ENCODE assay signal across 32 cellular contexts in the genomic region with DNA sequence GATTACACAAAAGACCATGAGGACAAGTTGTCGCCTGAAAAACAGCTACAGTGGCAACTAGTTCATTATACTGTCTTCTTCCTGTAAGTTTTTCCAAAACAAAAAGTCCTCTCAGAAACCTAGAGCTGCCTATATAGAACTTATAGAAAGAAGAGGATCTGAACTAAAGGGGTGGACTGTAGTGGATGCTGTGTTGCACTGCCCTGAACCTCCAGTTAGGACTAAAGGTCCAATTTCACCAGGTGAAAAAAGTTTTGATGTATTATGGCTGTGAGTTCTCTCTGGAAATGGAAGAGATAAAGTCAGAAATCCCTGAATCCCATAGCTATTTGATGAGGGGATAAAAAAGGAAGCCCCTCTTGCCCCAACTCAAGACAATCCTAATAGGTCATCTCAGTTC.
"Had no signal": no experiment of that assay in that cellular context is flagged by ENCODE, and none has a peak within 500 bp of the region (broad histone marks: within the 10 kb centered on the region; RNA-seq: fewer than 3 reads in every experiment).

No MANE protein-coding gene starts in this region.

- H3K27me3 ChIP-seq: adrenal gland, ascending aorta, body of pancreas, brain microvascular endothelial cell, breast epithelium, cardiac muscle cell had no signal

- H3K36me3 ChIP-seq: adrenal gland, ascending aorta, brain microvascular endothelial cell, breast epithelium, cardiac muscle cell had no signal

- FAIRE-seq: astrocyte had no signal

- H3K4me1 ChIP-seq: adrenal gland, ascending aorta, body of pancreas, breast epithelium had no signal

- H3K4me3 ChIP-seq: adrenal gland, ascending aorta, body of pancreas, breast epithelium, cardiac muscle cell had no signal

- H3K9me3 ChIP-seq: ascending aorta had no signal

- H3K27ac ChIP-seq: adrenal gland, ascending aorta, body of pancreas, brain microvascular endothelial cell, breast epithelium, cardiac muscle cell had no signal

- ATAC-seq: activated naive CD4-positive, alpha-beta T cell treated with anti-CD3 and anti-CD28 coated beads, Interleukin-2, amount 50 U/mL, for 72 hours; activated naive CD8-positive, alpha-beta T cell treated with anti-CD3 and anti-CD28 coated beads, Interleukin-2, amount 50 U/mL, for 24 hours; activated T-cell treated with anti-CD3 and anti-CD28 coated beads, Interleukin-2, amount 50 U/mL, for 4 hours; activated T-cell treated with anti-CD3 and anti-CD28 coated beads, Interleukin-2, amount 50 U/mL, for 72 hours; activated T-helper 17 cell treated with anti-CD3 and anti-CD28 coated beads, Interleukin-2, amount 50 U/mL, for 72 hours had no signal

- DNase-seq: activated effector memory CD4-positive, alpha-beta T cell treated with anti-CD3 and anti-CD28 coated beads, Interleukin-2, amount 50 U/mL, for 16 hours; activated effector memory CD4-positive, alpha-beta T cell treated with Interleukin-2 at 50 U/mL for 16 hours; activated gamma-delta T cell; activated gamma-delta T cell treated with Interleukin-2 at 50 U/mL for 16 hours; activated naive CD4-positive, alpha-beta T cell; activated naive CD4-positive, alpha-beta T cell treated with anti-CD3 and anti-CD28 coated beads for 36 hours; activated naive CD4-positive, alpha-beta T cell treated with anti-CD3 and anti-CD28 coated beads, Interleukin-2, amount 10 ng/mL, durations not matched to agents 7 days and 5 days; activated naive CD4-positive, alpha-beta T cell treated with anti-CD3 and anti-CD28 coated beads, Interleukin-2, amount 50 U/mL, for 16 hours; activated naive CD4-positive, alpha-beta T cell treated with Interleukin-2 at 50 U/mL for 16 hours; activated naive CD8-positive, alpha-beta T cell treated with anti-CD3 and anti-CD28 coated beads for 36 hours; activated naive CD8-positive, alpha-beta T cell treated with anti-CD3 and anti-CD28 coated beads, Interleukin-2, amount 10 ng/mL, durations not matched to agents 7 days and 5 days; activated naive CD8-positive, alpha-beta T cell treated with anti-CD3 and anti-CD28 coated beads, Interleukin-2, amount 50 U/mL, for 24 hours; activated T-cell treated with anti-CD3 and anti-CD28 coated beads, Interleukin-2, amount 50 U/mL, for 24 hours; activated T-cell treated with anti-CD3 and anti-CD28 coated beads, Interleukin-2, amount 50 U/mL, for 4 hours; activated T-cell treated with anti-CD3 and anti-CD28 coated beads, Interleukin-2, amount 50 U/mL, for 48 hours; activated T-cell treated with anti-CD3 and anti-CD28 coated beads, Interleukin-2, amount 50 U/mL, for 72 hours; adrenal gland; amniotic stem cell; amygdala; anterior cingulate cortex; aorta; body of pancreas; brain microvascular endothelial cell; caudate nucleus; central memory CD4-positive, alpha-beta T cell; cerebellar nuclear complex had no signal
